8 cellular contexts compared by ENCODE assay signal in genomic region chr17:74776990-74777389, GRCh38. TPM values are rescaled to one million over a fixed set of nuclear protein-coding genes. Genes with fewer than 3 reads are reported as not detected.
A peak's percentile ranks its signal among the peaks of the same experiment; 100 is the strongest.
DNase-seq lines count a peak whose midpoint lies in the region; ATAC-seq, FAIRE-seq and TF ChIP-seq lines count a peak whose summit lies in the region.

No MANE protein-coding gene starts in this region.

- no peaks in the 10 kb centered on the region for H4K20me1 ChIP-seq in MM.1S (ENCODE audit: insufficient read depth, low read length)

- peak overlapping the region; percentile 99 for H3K4me2 ChIP-seq in MM.1S (ENCODE audit: low read depth, low read length)

- H3K36me3 ChIP-seq in BJ (ENCODE audit: control insufficient read depth, insufficient read depth, low read length): peaks cover 20% of the 10 kb centered on the region
- no peaks in the 10 kb centered on the region for H3K36me3 ChIP-seq in MM.1S (replicated peaks; ENCODE audit: insufficient read depth, low read length)

- POLR2A ChIA-PET in BJ (lab: Charles Lee): interaction anchor here (0.6 kb wide), 1 partner anchor 36 kb away, joined by 4 read pairs; no protein-coding TSS in a partner anchor

- CTCF ChIA-PET in BJ (lab: Yijun Ruan, JAX): interaction anchor here (0.7 to 4.0 kb wide), 5 partner anchors 14 to 86 kb away, joined by 5 to 22 read pairs (median 8); no protein-coding TSS in a partner anchor

- peaks cover 19% of the 10 kb centered on the region; the same call in 1 of the 2 replicates for H3F3A ChIP-seq in MM.1S (ENCODE audit: insufficient read depth, low read length)

- H3K27me3 Mint-ChIP-seq in natural killer cell treated with Interleukin-12 subunit alpha and Interleukin-12 subunit beta and Interleukin-15 and Interleukin-18, amount 100 ng/mL, for 72 hours: no peaks in the 10 kb centered on the region

- intact Hi-C loops in dorsolateral prefrontal cortex (cut with DNase I): no loop called here

- H3K9ac ChIP-seq in MM.1S (ENCODE audit: low read length): peak overlapping the region; percentile 76; the same call in 1 of the 2 replicates

- no peak for FAIRE-seq in H54 (lab: Jason Lieb, UNC)

- H3K27me3 ChIP-seq in BJ (ENCODE audit: control insufficient read depth, insufficient read depth, low read length): no peaks in the 10 kb centered on the region
- no peaks in the 10 kb centered on the region for H3K27me3 ChIP-seq in MM.1S (replicated peaks; ENCODE audit: insufficient read depth, low read length)
- H3K27me3 ChIP-seq in dorsolateral prefrontal cortex: no peaks in the 10 kb centered on the region

- peak overlapping the region; percentile 97 for H3K27ac Mint-ChIP-seq in natural killer cell treated with Interleukin-12 subunit alpha and Interleukin-12 subunit beta and Interleukin-15 and Interleukin-18, amount 100 ng/mL, for 72 hours

- H3K4me1 ChIP-seq in MM.1S (ENCODE audit: low read length): peaks cover 5% of the 10 kb centered on the region

- H3K4me1 Mint-ChIP-seq in natural killer cell treated with Interleukin-12 subunit alpha and Interleukin-12 subunit beta and Interleukin-15 and Interleukin-18, amount 100 ng/mL, for 72 hours (ENCODE audit: low read depth in 2 of 2): peaks cover 60 to 72% of the 10 kb centered on the region in 2 donors

- H3K4me3 ChIP-seq in BJ (ENCODE audit: low read depth, low read length) (peak overlapping the region; percentile 84), MM.1S (ENCODE audit: low read length) (peak overlapping the region; percentile 94), dorsolateral prefrontal cortex (peak overlapping the region; percentile 61 to 99 (median 92))

- TF ChIP-seq CTCF in BJ (IDR thresholded peaks at IDR 0.05; ENCODE audit: insufficient read depth, low read depth, low read length) (no peak), MM.1S (IDR thresholded peaks at IDR 0.05; ENCODE audit: low read length) (no peak), dorsolateral prefrontal cortex (IDR thresholded peaks at IDR 0.05 in 54 of 56, conservative IDR thresholded peaks at IDR 0.05 in 2 of 56; ENCODE audit: low read depth in 1 of 56, partially characterized antibody in 56 of 56) (no peak)

- TF ChIP-seq POLR2A in H54 (IDR thresholded peaks at IDR 0.05; ENCODE audit: low read depth, low read length): no peak

- H3K9me3 Mint-ChIP-seq in natural killer cell treated with Interleukin-12 subunit alpha and Interleukin-12 subunit beta and Interleukin-15 and Interleukin-18, amount 100 ng/mL, for 72 hours: no peaks in the 10 kb centered on the region

- no peaks in the 10 kb centered on the region for H3K36me3 Mint-ChIP-seq in natural killer cell treated with Interleukin-12 subunit alpha and Interleukin-12 subunit beta and Interleukin-15 and Interleukin-18, amount 100 ng/mL, for 72 hours

- H3K27ac ChIP-seq in MM.1S (ENCODE audit: low read length): no peak overlapping the region
- peak overlapping the region in 11 of 59 donors; percentile 36 to 81 (median 70) for H3K27ac ChIP-seq in dorsolateral prefrontal cortex

- 0 out of 2 replicates have a peak overlapping the region, but pooled peaks have one; percentile 30 for H2AFZ ChIP-seq in MM.1S (ENCODE audit: low read length)

- no peaks in the 10 kb centered on the region for H3K9me2 ChIP-seq in MM.1S (replicated peaks; ENCODE audit: insufficient read depth, low read length)

- no peak for DNase-seq in BJ (ENCODE audit: low read depth)
- no peak for DNase-seq in MM.1S
- no peak for DNase-seq in dorsolateral prefrontal cortex
- DNase-seq in natural killer cell treated with Interleukin-12 subunit alpha and Interleukin-12 subunit beta and Interleukin-15 and Interleukin-18, amount 100 ng/mL, for 72 hours (ENCODE audit: low spot score): no peak
- no peak for DNase-seq in NCI-H526 treated with DMSO at 0.1 percent for 48 hours (lab: John Stamatoyannopoulos, UW)
- no peak for DNase-seq in NCI-H510A treated with DMSO at 0.1 percent for 48 hours (lab: John Stamatoyannopoulos, UW)
- no peak for DNase-seq in H54 (ENCODE audit: insufficient read length, low spot score)

- H3K4me3 Mint-ChIP-seq in natural killer cell treated with Interleukin-12 subunit alpha and Interleukin-12 subunit beta and Interleukin-15 and Interleukin-18, amount 100 ng/mL, for 72 hours: peak overlapping the region; percentile 100

- no peak for ATAC-seq in natural killer cell treated with Interleukin-12 subunit alpha and Interleukin-12 subunit beta and Interleukin-15 and Interleukin-18, amount 100 ng/mL, for 72 hours
- ATAC-seq in HG03196 (IDR thresholded peaks at IDR 0.05; ENCODE audit: unreplicated experiment): no peak

- peaks cover 73% of the 10 kb centered on the region for H3K79me2 ChIP-seq in MM.1S (ENCODE audit: low read length)

- no peaks in the 10 kb centered on the region for H3K9me3 ChIP-seq in MM.1S (replicated peaks; ENCODE audit: insufficient read depth, low read length)

RNA-seq across cellular contexts. Expression of gene NAT9, which starts 0.8 kb away (rescaled TPM):
- polyA plus RNA-seq in BJ (2011; rRNA removed): 39.5 and 50.6 TPM in 2 replicates
- polyA minus RNA-seq in BJ (2011; rRNA and poly(A)+ RNA removed): 20.0 and 44.7 TPM in 2 replicates
- 10 to 100 TPM; 29.5 to 78.2 (median 45.6) TPM for total RNA-seq in dorsolateral prefrontal cortex
- total RNA-seq in natural killer cell treated with Interleukin-12 subunit alpha and Interleukin-12 subunit beta and Interleukin-15 and Interleukin-18, amount 100 ng/mL, for 72 hours: 10 to 100 TPM; 42.9 to 60.7 TPM

RNA-seq across cellular contexts. Expression of gene NHERF1, which starts 28.6 kb away (rescaled TPM):
- 13.7 and 16.3 TPM in 2 replicates for polyA plus RNA-seq in BJ (2011; rRNA removed)
- 11.0 and 16.0 TPM in 2 replicates for polyA minus RNA-seq in BJ (2011; rRNA and poly(A)+ RNA removed)
- total RNA-seq in dorsolateral prefrontal cortex: 100 to 1,000 TPM in 5 of 120 experiments, 10 to 100 TPM in 115; 37.5 to 169 (median 62.4) TPM
- 100 to 1,000 TPM; 159 to 187 TPM for total RNA-seq in natural killer cell treated with Interleukin-12 subunit alpha and Interleukin-12 subunit beta and Interleukin-15 and Interleukin-18, amount 100 ng/mL, for 72 hours

RNA-seq across cellular contexts. Expression of gene RAB37, which starts 39.9 kb away (rescaled TPM):
- 0.06 and 0.12 TPM in 2 replicates for polyA plus RNA-seq in BJ (2011; rRNA removed)
- 0.09 TPM in 1 of 2 replicates, not detected in the other for polyA minus RNA-seq in BJ (2011; rRNA and poly(A)+ RNA removed)
- 10 to 100 TPM in 119 of 120 experiments, 1 to 10 TPM in 1; 7.1 to 41.8 (median 21.9) TPM for total RNA-seq in dorsolateral prefrontal cortex
- total RNA-seq in natural killer cell treated with Interleukin-12 subunit alpha and Interleukin-12 subunit beta and Interleukin-15 and Interleukin-18, amount 100 ng/mL, for 72 hours: 1 to 10 TPM; 1.3 to 3.3 TPM
